1 cellular context compared by ENCODE assay signal in the genomic region with DNA sequence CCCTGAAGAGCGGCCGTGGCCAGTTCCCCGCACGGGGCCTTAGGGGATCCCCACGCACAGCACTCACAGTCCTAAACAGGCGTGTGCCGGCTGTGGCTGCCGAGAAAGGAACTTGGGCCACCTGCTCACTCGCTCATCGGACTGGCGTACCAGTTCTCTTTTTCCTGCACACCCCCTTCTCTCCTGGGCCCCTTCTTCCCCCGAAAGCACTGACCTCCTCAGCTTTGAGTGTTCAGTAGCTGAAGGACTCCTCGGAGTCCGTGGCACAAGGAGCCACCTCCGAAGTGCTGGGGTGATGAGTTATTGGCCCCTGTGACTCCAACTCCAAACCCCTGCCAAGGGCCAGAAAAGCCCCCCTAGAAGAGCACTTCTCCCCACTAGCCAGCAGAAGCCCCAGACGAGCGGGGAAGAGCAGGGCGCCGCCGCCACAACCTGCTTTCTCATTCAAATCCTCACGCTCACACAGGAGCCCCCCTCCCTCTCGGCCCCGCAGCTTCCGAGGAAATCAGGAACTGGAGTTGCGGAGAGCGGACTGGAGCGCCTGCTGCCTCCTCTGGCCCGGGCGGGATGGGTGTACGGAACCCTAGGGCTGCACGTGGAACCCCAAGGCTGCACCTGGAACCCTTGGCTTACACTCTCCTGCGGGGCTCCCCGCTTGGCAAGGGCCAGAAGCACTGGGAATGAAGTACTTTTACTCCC.
A peak's percentile ranks its signal among the peaks of the same experiment; 100 is the strongest.
TF ChIP-seq lines count a peak whose summit lies in the region.

A gene with protein sequence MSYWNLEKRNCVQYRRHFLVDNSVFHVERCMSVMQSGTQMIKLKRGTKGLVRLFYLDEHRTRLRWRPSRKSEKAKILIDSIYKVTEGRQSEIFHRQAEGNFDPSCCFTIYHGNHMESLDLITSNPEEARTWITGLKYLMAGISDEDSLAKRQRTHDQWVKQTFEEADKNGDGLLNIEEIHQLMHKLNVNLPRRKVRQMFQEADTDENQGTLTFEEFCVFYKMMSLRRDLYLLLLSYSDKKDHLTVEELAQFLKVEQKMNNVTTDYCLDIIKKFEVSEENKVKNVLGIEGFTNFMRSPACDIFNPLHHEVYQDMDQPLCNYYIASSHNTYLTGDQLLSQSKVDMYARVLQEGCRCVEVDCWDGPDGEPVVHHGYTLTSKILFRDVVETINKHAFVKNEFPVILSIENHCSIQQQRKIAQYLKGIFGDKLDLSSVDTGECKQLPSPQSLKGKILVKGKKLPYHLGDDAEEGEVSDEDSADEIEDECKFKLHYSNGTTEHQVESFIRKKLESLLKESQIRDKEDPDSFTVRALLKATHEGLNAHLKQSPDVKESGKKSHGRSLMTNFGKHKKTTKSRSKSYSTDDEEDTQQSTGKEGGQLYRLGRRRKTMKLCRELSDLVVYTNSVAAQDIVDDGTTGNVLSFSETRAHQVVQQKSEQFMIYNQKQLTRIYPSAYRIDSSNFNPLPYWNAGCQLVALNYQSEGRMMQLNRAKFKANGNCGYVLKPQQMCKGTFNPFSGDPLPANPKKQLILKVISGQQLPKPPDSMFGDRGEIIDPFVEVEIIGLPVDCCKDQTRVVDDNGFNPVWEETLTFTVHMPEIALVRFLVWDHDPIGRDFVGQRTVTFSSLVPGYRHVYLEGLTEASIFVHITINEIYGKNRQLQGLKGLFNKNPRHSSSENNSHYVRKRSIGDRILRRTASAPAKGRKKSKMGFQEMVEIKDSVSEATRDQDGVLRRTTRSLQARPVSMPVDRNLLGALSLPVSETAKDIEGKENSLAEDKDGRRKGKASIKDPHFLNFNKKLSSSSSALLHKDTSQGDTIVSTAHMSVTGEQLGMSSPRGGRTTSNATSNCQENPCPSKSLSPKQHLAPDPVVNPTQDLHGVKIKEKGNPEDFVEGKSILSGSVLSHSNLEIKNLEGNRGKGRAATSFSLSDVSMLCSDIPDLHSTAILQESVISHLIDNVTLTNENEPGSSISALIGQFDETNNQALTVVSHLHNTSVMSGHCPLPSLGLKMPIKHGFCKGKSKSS (N-terminal part only) (minus strand): TSS at position 446 of the 699 bp plus-strand sequence. CDS start 40,847 bp downstream, outside the sequence.

TF ChIP-seq in K562, 482 proteins besides CTCF, POLR2A, EP300 and RAD21 (continues in another document):
- TF ChIP-seq HDAC1 (IDR thresholded peaks at IDR 0.05) (no peak), ZNF507 (tag; conservative IDR thresholded peaks at IDR 0.05) (no peak), L3MBTL2 (IDR thresholded peaks at IDR 0.05) (0 out of 2 replicates have a peak, but pooled peaks have one; percentile 25), IRF2 (CRISPR knock-in tag; IDR thresholded peaks at IDR 0.05) (no peak), BRD9 (IDR thresholded peaks at IDR 0.05; ENCODE audit: low read depth, partially characterized antibody) (no peak), ZNF143 (CRISPR knock-in tag; IDR thresholded peaks at IDR 0.05) (no peak), ZNF79 (CRISPR knock-in tag; IDR thresholded peaks at IDR 0.05; ENCODE audit: low read depth) (no peak), TAF15 (IDR thresholded peaks at IDR 0.05; ENCODE audit: low read depth, low read length) (no peak), NEUROD1 (IDR thresholded peaks at IDR 0.05; ENCODE audit: borderline replicate concordance, low read depth, low read length, partially characterized antibody) (peak; percentile 98), MYNN (IDR thresholded peaks at IDR 0.05) (no peak), MYNN (CRISPR knock-in tag; IDR thresholded peaks at IDR 0.05) (no peak), ZNF551 (CRISPR knock-in tag; IDR thresholded peaks at IDR 0.05) (no peak), CSDE1 (IDR thresholded peaks at IDR 0.05) (no peak), BCOR (IDR thresholded peaks at IDR 0.05) (0 out of 2 replicates have a peak, but pooled peaks have one; percentile 16), CBFA2T2 (conservative IDR thresholded peaks at IDR 0.05) (no peak), KDM1A (IDR thresholded peaks at IDR 0.05) (peak in 1 of 2 experiments; percentile 18; a peak in 1 of 4 replicates), SOX6 (IDR thresholded peaks at IDR 0.05) (0 out of 2 replicates have a peak, but pooled peaks have one; percentile 12), MTF1 (CRISPR knock-in tag; IDR thresholded peaks at IDR 0.05; ENCODE audit: borderline replicate concordance) (no peak), PURB (CRISPR knock-in tag; IDR thresholded peaks at IDR 0.05; ENCODE audit: low read depth) (no peak), TEAD1 (CRISPR knock-in tag; IDR thresholded peaks at IDR 0.05) (no peak), ERF (CRISPR knock-in tag; IDR thresholded peaks at IDR 0.05) (no peak), ZNF197 (CRISPR knock-in tag; IDR thresholded peaks at IDR 0.05; ENCODE audit: low read depth) (no peak), ZNF717 (CRISPR knock-in tag; IDR thresholded peaks at IDR 0.05) (no peak), GATA2 (CRISPR knock-in tag; IDR thresholded peaks at IDR 0.05) (peak; percentile 18; the same call in 1 of the 2 replicates), NONO (IDR thresholded peaks at IDR 0.05; ENCODE audit: low read depth in 2 of 2, low read length in 1 of 2) (0 out of 4 replicates have a peak, but pooled peaks of 1 of the 2 experiments have one; percentile 24), SMAD1 (IDR thresholded peaks at IDR 0.05; ENCODE audit: low read depth, low read length, partially characterized antibody) (no peak), POLR2G (IDR thresholded peaks at IDR 0.05; ENCODE audit: low read depth, low read length) (peak; percentile 57; the same call in 1 of the 2 replicates)
- TF ChIP-seq, protein P1, sequence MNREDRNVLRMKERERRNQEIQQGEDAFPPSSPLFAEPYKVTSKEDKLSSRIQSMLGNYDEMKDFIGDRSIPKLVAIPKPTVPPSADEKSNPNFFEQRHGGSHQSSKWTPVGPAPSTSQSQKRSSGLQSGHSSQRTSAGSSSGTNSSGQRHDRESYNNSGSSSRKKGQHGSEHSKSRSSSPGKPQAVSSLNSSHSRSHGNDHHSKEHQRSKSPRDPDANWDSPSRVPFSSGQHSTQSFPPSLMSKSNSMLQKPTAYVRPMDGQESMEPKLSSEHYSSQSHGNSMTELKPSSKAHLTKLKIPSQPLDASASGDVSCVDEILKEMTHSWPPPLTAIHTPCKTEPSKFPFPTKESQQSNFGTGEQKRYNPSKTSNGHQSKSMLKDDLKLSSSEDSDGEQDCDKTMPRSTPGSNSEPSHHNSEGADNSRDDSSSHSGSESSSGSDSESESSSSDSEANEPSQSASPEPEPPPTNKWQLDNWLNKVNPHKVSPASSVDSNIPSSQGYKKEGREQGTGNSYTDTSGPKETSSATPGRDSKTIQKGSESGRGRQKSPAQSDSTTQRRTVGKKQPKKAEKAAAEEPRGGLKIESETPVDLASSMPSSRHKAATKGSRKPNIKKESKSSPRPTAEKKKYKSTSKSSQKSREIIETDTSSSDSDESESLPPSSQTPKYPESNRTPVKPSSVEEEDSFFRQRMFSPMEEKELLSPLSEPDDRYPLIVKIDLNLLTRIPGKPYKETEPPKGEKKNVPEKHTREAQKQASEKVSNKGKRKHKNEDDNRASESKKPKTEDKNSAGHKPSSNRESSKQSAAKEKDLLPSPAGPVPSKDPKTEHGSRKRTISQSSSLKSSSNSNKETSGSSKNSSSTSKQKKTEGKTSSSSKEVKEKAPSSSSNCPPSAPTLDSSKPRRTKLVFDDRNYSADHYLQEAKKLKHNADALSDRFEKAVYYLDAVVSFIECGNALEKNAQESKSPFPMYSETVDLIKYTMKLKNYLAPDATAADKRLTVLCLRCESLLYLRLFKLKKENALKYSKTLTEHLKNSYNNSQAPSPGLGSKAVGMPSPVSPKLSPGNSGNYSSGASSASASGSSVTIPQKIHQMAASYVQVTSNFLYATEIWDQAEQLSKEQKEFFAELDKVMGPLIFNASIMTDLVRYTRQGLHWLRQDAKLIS (CRISPR knock-in tag; IDR thresholded peaks at IDR 0.05) = no peak
- TF ChIP-seq, protein P2, sequence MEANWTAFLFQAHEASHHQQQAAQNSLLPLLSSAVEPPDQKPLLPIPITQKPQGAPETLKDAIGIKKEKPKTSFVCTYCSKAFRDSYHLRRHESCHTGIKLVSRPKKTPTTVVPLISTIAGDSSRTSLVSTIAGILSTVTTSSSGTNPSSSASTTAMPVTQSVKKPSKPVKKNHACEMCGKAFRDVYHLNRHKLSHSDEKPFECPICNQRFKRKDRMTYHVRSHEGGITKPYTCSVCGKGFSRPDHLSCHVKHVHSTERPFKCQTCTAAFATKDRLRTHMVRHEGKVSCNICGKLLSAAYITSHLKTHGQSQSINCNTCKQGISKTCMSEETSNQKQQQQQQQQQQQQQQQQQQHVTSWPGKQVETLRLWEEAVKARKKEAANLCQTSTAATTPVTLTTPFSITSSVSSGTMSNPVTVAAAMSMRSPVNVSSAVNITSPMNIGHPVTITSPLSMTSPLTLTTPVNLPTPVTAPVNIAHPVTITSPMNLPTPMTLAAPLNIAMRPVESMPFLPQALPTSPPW (CRISPR knock-in tag; IDR thresholded peaks at IDR 0.05) = peak; percentile 91
- TF ChIP-seq, protein P3, sequence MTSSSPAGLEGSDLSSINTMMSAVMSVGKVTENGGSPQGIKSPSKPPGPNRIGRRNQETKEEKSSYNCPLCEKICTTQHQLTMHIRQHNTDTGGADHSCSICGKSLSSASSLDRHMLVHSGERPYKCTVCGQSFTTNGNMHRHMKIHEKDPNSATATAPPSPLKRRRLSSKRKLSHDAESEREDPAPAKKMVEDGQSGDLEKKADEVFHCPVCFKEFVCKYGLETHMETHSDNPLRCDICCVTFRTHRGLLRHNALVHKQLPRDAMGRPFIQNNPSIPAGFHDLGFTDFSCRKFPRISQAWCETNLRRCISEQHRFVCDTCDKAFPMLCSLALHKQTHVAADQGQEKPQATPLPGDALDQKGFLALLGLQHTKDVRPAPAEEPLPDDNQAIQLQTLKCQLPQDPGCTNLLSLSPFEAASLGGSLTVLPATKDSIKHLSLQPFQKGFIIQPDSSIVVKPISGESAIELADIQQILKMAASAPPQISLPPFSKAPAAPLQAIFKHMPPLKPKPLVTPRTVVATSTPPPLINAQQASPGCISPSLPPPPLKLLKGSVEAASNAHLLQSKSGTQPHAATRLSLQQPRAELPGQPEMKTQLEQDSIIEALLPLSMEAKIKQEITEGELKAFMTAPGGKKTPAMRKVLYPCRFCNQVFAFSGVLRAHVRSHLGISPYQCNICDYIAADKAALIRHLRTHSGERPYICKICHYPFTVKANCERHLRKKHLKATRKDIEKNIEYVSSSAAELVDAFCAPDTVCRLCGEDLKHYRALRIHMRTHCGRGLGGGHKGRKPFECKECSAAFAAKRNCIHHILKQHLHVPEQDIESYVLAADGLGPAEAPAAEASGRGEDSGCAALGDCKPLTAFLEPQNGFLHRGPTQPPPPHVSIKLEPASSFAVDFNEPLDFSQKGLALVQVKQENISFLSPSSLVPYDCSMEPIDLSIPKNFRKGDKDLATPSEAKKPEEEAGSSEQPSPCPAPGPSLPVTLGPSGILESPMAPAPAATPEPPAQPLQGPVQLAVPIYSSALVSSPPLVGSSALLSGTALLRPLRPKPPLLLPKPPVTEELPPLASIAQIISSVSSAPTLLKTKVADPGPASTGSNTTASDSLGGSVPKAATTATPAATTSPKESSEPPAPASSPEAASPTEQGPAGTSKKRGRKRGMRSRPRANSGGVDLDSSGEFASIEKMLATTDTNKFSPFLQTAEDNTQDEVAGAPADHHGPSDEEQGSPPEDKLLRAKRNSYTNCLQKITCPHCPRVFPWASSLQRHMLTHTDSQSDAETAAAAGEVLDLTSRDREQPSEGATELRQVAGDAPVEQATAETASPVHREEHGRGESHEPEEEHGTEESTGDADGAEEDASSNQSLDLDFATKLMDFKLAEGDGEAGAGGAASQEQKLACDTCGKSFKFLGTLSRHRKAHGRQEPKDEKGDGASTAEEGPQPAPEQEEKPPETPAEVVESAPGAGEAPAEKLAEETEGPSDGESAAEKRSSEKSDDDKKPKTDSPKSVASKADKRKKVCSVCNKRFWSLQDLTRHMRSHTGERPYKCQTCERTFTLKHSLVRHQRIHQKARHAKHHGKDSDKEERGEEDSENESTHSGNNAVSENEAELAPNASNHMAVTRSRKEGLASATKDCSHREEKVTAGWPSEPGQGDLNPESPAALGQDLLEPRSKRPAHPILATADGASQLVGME (CRISPR knock-in tag; IDR thresholded peaks at IDR 0.05) = no peak
- TF ChIP-seq, protein P4, sequence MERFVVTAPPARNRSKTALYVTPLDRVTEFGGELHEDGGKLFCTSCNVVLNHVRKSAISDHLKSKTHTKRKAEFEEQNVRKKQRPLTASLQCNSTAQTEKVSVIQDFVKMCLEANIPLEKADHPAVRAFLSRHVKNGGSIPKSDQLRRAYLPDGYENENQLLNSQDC (CRISPR knock-in tag; IDR thresholded peaks at IDR 0.05) = no peak
- TF ChIP-seq, protein P5, sequence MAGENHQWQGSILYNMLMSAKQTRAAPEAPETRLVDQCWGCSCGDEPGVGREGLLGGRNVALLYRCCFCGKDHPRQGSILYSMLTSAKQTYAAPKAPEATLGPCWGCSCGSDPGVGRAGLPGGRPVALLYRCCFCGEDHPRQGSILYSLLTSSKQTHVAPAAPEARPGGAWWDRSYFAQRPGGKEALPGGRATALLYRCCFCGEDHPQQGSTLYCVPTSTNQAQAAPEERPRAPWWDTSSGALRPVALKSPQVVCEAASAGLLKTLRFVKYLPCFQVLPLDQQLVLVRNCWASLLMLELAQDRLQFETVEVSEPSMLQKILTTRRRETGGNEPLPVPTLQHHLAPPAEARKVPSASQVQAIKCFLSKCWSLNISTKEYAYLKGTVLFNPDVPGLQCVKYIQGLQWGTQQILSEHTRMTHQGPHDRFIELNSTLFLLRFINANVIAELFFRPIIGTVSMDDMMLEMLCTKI (IDR thresholded peaks at IDR 0.05; ENCODE audit: partially characterized antibody) = no peak
- TF ChIP-seq, protein P6, sequence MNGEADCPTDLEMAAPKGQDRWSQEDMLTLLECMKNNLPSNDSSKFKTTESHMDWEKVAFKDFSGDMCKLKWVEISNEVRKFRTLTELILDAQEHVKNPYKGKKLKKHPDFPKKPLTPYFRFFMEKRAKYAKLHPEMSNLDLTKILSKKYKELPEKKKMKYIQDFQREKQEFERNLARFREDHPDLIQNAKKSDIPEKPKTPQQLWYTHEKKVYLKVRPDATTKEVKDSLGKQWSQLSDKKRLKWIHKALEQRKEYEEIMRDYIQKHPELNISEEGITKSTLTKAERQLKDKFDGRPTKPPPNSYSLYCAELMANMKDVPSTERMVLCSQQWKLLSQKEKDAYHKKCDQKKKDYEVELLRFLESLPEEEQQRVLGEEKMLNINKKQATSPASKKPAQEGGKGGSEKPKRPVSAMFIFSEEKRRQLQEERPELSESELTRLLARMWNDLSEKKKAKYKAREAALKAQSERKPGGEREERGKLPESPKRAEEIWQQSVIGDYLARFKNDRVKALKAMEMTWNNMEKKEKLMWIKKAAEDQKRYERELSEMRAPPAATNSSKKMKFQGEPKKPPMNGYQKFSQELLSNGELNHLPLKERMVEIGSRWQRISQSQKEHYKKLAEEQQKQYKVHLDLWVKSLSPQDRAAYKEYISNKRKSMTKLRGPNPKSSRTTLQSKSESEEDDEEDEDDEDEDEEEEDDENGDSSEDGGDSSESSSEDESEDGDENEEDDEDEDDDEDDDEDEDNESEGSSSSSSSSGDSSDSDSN (IDR thresholded peaks at IDR 0.05; ENCODE audit: borderline replicate concordance in 1 of 2, low read depth in 2 of 2, low read length in 2 of 2) = 0 out of 4 replicates have a peak, but pooled peaks have one; percentile 0 to 29
- TF ChIP-seq, protein P7, sequence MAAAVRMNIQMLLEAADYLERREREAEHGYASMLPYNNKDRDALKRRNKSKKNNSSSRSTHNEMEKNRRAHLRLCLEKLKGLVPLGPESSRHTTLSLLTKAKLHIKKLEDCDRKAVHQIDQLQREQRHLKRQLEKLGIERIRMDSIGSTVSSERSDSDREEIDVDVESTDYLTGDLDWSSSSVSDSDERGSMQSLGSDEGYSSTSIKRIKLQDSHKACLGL (CRISPR knock-in tag; IDR thresholded peaks at IDR 0.05; ENCODE audit: borderline replicate concordance, poor library complexity, severe bottlenecking) = no peak
